Comparison of ENCODE assay signal across 8 cellular contexts in the genomic region with DNA sequence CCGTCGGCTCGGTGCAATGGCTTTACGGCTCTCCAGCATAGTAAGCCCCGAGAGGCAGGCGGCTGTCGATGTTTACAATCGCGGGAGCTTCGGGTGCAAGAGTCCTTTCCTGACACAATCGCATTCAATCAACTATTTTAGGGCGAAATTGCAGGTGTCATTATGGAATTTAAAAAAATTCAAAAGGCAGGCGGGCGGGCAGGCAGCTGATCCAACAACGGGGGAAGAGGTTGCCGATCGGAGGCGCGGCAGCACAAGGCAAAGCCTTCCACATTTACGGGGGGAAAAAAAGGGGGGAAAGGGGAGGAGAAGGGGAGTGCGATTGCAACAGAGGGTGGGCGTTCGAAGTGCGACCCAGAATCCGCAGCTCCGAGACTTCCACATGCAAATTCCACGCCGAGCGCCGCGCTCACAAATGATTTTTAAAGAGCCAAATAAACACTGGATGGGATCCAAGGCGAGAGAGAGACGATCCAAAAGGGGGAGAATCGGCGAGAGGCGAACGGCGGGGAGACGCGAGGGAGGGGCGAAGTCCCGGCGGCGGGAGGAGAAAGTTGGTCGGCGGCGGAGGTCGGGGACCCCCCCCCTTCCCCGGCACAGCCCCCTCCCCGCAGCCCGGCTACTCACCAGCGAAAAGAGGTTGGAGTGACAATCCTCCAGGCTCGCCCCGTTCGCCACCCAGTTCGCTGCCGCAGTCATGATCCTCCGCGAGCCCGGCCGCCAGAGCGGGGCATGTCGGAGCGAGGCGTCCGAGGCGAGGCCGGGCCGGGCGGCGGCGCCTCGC. TPM values are rescaled to one million over a fixed set of nuclear protein-coding genes. Genes with fewer than 3 reads are reported as not detected.
DNase-seq lines count a peak whose midpoint lies in the region; ATAC-seq, FAIRE-seq and TF ChIP-seq lines count a peak whose summit lies in the region.

No MANE protein-coding gene starts in this region.

- H2AFZ ChIP-seq in mammary epithelial cell (ENCODE audit: low read depth, low read length) = peak overlapping the region; percentile 44

- no peaks in the 10 kb centered on the region for H3K36me3 ChIP-seq in WERI-Rb-1
- H3K36me3 ChIP-seq in mammary epithelial cell (ENCODE audit: insufficient read depth, low read length) = no peaks in the 10 kb centered on the region

- WGBS in mammary epithelial cell (ENCODE audit: low coverage, missing lambda C conversion rate) = 0% methylated on average over 9 of the region's 73 CpGs

- dilution Hi-C loops in mammary epithelial cell (cut with HindIII; ENCODE audit: low sequenced_read_pairs) = no loop called here

- no peaks in the 10 kb centered on the region for H3K9me3 ChIP-seq in WERI-Rb-1 (ENCODE audit: severe bottlenecking)
- H3K9me3 ChIP-seq in mammary epithelial cell (replicated peaks; ENCODE audit: insufficient read depth, low read length) = no peaks in the 10 kb centered on the region

- peaks cover 4% of the 10 kb centered on the region for H3K4me1 ChIP-seq in mammary epithelial cell (ENCODE audit: insufficient read depth, low read length)

- in situ Hi-C loops in mammary epithelial cell (cut with MboI; ENCODE audit: low sequenced_read_pairs in 2 of 2) = loop anchor here in 1 of 2 donors (25.0 kb wide), 1 partner anchor 336 kb away; no protein-coding TSS in a partner anchor

- no peaks in the 10 kb centered on the region for H4K20me1 ChIP-seq in mammary epithelial cell (ENCODE audit: insufficient read depth, low read length)

- H3K9ac ChIP-seq in mammary epithelial cell (ENCODE audit: insufficient read depth, low read length) = peak overlapping the region; percentile 83

- DNase-seq in GM12891 (ENCODE audit: insufficient read length, low spot score) = peak; percentile 43
- peak; percentile 44 to 68 for DNase-seq in NCI-H187 (lab: John Stamatoyannopoulos, UW)
- DNase-seq in WERI-Rb-1 = peak; percentile 76
- DNase-seq in mammary epithelial cell = peak; percentile 69
- DNase-seq in iPS-NIHi11 (ENCODE audit: low spot score) = peak; percentile 71
- no peak for DNase-seq in middle frontal gyrus (ENCODE audit: extremely low spot score, low spot score)

- CTCF ChIA-PET in mammary epithelial cell (lab: Charles Lee; ENCODE audit: low non-redundant PET) = interaction anchor here (0.6 kb wide), 2 partner anchors 112 to 257 kb away, joined by 8 to 16 read pairs; no protein-coding TSS in a partner anchor

- peak overlapping the region; percentile 90 for H3K4me2 ChIP-seq in mammary epithelial cell (ENCODE audit: insufficient read depth, low read depth, low read length)

- H3K27ac ChIP-seq in WERI-Rb-1 (peak overlapping the region; percentile 66), mammary epithelial cell (ENCODE audit: insufficient read depth, low read depth, low read length) (peak overlapping the region; percentile 65), skin epidermis (peak overlapping the region; percentile 81 to 99 (median 92))

- H3K4me3 ChIP-seq in WERI-Rb-1 (ENCODE audit: low read depth, low read length) = peak overlapping the region; percentile 94
- peak overlapping the region; percentile 72 to 91 (median 89) for H3K4me3 ChIP-seq in mammary epithelial cell (replicated peaks in 1 of 3; ENCODE audit: insufficient read depth in 1 of 3, low read depth in 2 of 3, low read length in 3 of 3)
- peak overlapping the region; percentile 56 to 83 (median 63) for H3K4me3 ChIP-seq in skin epidermis

- FAIRE-seq in GM12891 (lab: Jason Lieb, UNC) = no peak

- TF ChIP-seq CTCF in WERI-Rb-1 (IDR thresholded peaks at IDR 0.05; ENCODE audit: low read depth, low read length) = no peak
- peak in 1 of 2 donors; percentile 17 for TF ChIP-seq CTCF in mammary epithelial cell (conservative IDR thresholded peaks at IDR 0.05 in 1 of 2, IDR thresholded peaks at IDR 0.05 in 1 of 2; ENCODE audit: extremely low read depth in 1 of 2, insufficient read depth in 1 of 2, low read depth in 1 of 2, low read length in 2 of 2)

- BruUV-seq in mammary epithelial cell (replicated peaks; lab: Mats Ljungman, UMichigan) = no TSS peak

- peaks cover 57% of the 10 kb centered on the region for H3K79me2 ChIP-seq in mammary epithelial cell (ENCODE audit: insufficient read depth, low read length)

- TF ChIP-seq POLR2A in GM12891 (IDR thresholded peaks at IDR 0.05; ENCODE audit: low read depth, low read length) = no peak

- peak; percentile 28 for ATAC-seq in HG02798 (IDR thresholded peaks at IDR 0.05; ENCODE audit: poor library complexity, unreplicated experiment)

- intact Hi-C loops in mammary epithelial cell (cut with micrococcal nuclease) = loop anchor here (1.0 to 10.0 kb wide), 6 partner anchors 42 to 428 kb away; no protein-coding TSS in a partner anchor

- H3K27me3 ChIP-seq in WERI-Rb-1 (ENCODE audit: insufficient read depth, low read depth, severe bottlenecking) (no peaks in the 10 kb centered on the region), mammary epithelial cell (ENCODE audit: insufficient read depth, low read length) (no peaks in the 10 kb centered on the region)

TF ChIP-seq in GM12891, 5 proteins besides CTCF, POLR2A, EP300 and RAD21:
- TF ChIP-seq TAF1 (IDR thresholded peaks at IDR 0.05; ENCODE audit: low read depth, low read length) = no peak

RNA-seq across cellular contexts. Expression of gene MED13L, which starts 0.9 kb away (rescaled TPM):
- 12.5 TPM for polyA plus RNA-seq in GM12891 (2012; ENCODE audit: low read depth, missing spikeins)
- 100 to 1,000 TPM in 1 of 2 donors, 10 to 100 TPM in 1; 85.6 to 140 TPM for total RNA-seq in mammary epithelial cell
- 20.5 TPM for polyA plus RNA-seq in mammary epithelial cell
- 61.0 TPM for polyA minus RNA-seq in mammary epithelial cell
